15 cellular contexts compared by ENCODE assay signal in genomic region chr18:60469396-60469795, GRCh38.
"Had no signal": no experiment of that assay in that cellular context is flagged by ENCODE, and none has a peak within 500 bp of the region (broad histone marks: within the 10 kb centered on the region; RNA-seq: fewer than 3 reads in every experiment).

No MANE protein-coding gene starts in this region.

- H3K27me3 ChIP-seq: body of pancreas, gastrocnemius medialis, upper lobe of right lung had no signal

- H3K27ac ChIP-seq: body of pancreas, gastrocnemius medialis, thoracic aorta, upper lobe of right lung had no signal

- ATAC-seq: activated CD8-positive, alpha-beta T cell treated with anti-CD3 and anti-CD28 coated beads for 36 hours; activated naive CD4-positive, alpha-beta T cell treated with anti-CD3 and anti-CD28 coated beads, Interleukin-2, amount 50 U/mL, for 72 hours; activated T-cell treated with anti-CD3 and anti-CD28 coated beads, Interleukin-2, amount 50 U/mL, for 72 hours; body of pancreas; gastrocnemius medialis; stimulated activated effector memory CD8-positive, alpha-beta T cell treated with anti-CD3 and anti-CD28 coated beads, Interleukin-12 subunit alpha, Interleukin-12 subunit beta, amount 100 ng/mL, for 72 hours; upper lobe of right lung; WTC11 had no signal

- H3K36me3 Mint-ChIP-seq: activated naive CD4-positive, alpha-beta T cell treated with anti-CD3 and anti-CD28 coated beads, Interleukin-2, amount 50 U/mL, for 72 hours; stimulated activated effector memory CD8-positive, alpha-beta T cell treated with anti-CD3 and anti-CD28 coated beads, Interleukin-12 subunit alpha, Interleukin-12 subunit beta, amount 100 ng/mL, for 72 hours; WTC11 had no signal

- DNase-seq: activated CD4-positive, alpha-beta T cell treated with anti-CD3 and anti-CD28 coated beads for 4 hours; activated CD8-positive, alpha-beta T cell treated with anti-CD3 and anti-CD28 coated beads for 36 hours; activated gamma-delta T cell; activated T-cell treated with anti-CD3 and anti-CD28 coated beads, Interleukin-2, amount 50 U/mL, for 72 hours; body of pancreas; caudate nucleus; effector memory CD4-positive, alpha-beta T cell; gastrocnemius medialis; mammary epithelial cell; T-helper 2 cell; upper lobe of right lung had no signal

- H3K4me1 ChIP-seq: body of pancreas, gastrocnemius medialis, upper lobe of right lung had no signal

- H3K36me3 ChIP-seq: gastrocnemius medialis, thoracic aorta, upper lobe of right lung had no signal

- H3K27me3 Mint-ChIP-seq: activated CD8-positive, alpha-beta T cell treated with anti-CD3 and anti-CD28 coated beads for 36 hours had no signal

- H3K27ac Mint-ChIP-seq: activated CD8-positive, alpha-beta T cell treated with anti-CD3 and anti-CD28 coated beads for 36 hours; activated naive CD4-positive, alpha-beta T cell treated with anti-CD3 and anti-CD28 coated beads, Interleukin-2, amount 50 U/mL, for 72 hours; activated T-cell treated with anti-CD3 and anti-CD28 coated beads, Interleukin-2, amount 50 U/mL, for 72 hours; stimulated activated effector memory CD8-positive, alpha-beta T cell treated with anti-CD3 and anti-CD28 coated beads, Interleukin-12 subunit alpha, Interleukin-12 subunit beta, amount 100 ng/mL, for 72 hours; WTC11 had no signal

- H3K4me3 ChIP-seq: body of pancreas, gastrocnemius medialis, thoracic aorta, upper lobe of right lung had no signal

- H3K4me3 Mint-ChIP-seq: activated CD8-positive, alpha-beta T cell treated with anti-CD3 and anti-CD28 coated beads for 36 hours; activated T-cell treated with anti-CD3 and anti-CD28 coated beads, Interleukin-2, amount 50 U/mL, for 72 hours; stimulated activated effector memory CD8-positive, alpha-beta T cell treated with anti-CD3 and anti-CD28 coated beads, Interleukin-12 subunit alpha, Interleukin-12 subunit beta, amount 100 ng/mL, for 72 hours; WTC11 had no signal

- H3K4me1 Mint-ChIP-seq: stimulated activated effector memory CD8-positive, alpha-beta T cell treated with anti-CD3 and anti-CD28 coated beads, Interleukin-12 subunit alpha, Interleukin-12 subunit beta, amount 100 ng/mL, for 72 hours; WTC11 had no signal

- H3K9me3 ChIP-seq: body of pancreas, gastrocnemius medialis, thoracic aorta, upper lobe of right lung had no signal
